Comparison of ENCODE assay signal across 23 cellular contexts in the genomic region with DNA sequence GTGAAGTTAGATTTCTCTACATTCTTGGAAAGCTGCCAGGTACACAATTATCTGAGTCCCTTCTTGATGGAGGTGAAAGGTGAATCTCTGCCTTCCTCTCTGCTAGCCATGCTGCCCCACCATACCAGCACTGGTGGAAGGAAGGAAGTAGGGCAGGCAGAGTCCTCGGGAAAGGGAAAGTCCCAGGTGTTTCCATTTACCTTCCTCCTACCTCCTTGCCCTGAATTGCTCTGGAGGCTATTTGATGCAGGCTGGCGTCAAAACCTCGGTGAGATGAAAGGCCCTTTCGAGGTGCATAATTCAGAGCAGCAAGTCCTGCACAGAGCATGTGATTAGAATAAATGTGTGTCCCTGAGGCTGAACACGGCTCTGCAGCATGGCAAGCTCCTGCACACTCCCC.
"Had no signal": no experiment of that assay in that cellular context is flagged by ENCODE, and none has a peak within 500 bp of the region (broad histone marks: within the 10 kb centered on the region; RNA-seq: fewer than 3 reads in every experiment).

No MANE protein-coding gene starts in this region.

- H3K27ac Mint-ChIP-seq: dendritic cell treated with granulocyte-macrophage colony-stimulating factor and Interleukin-4, amounts not matched to agents 40 ng/mL and 50 ng/mL, for 4 days; naive thymus-derived CD4-positive, alpha-beta T cell; nephron progenitor cell had no signal

- H3K4me3 Mint-ChIP-seq: dendritic cell treated with granulocyte-macrophage colony-stimulating factor and Interleukin-4, amounts not matched to agents 40 ng/mL and 50 ng/mL, for 4 days; nephron progenitor cell had no signal

- ATAC-seq: gastroesophageal sphincter; left cardiac atrium; left ventricle myocardium superior; naive thymus-derived CD4-positive, alpha-beta T cell; psoas muscle; right lobe of liver had no signal

- H3K4me1 ChIP-seq: esophagus squamous epithelium, gastroesophageal sphincter, psoas muscle, right lobe of liver, upper lobe of left lung, uterus had no signal

- H3K4me3 ChIP-seq: esophagus squamous epithelium, gastroesophageal sphincter, hepatocyte, lung, psoas muscle, right lobe of liver, upper lobe of left lung, uterus had no signal

- H3K9me3 Mint-ChIP-seq: dendritic cell treated with granulocyte-macrophage colony-stimulating factor and Interleukin-4, amounts not matched to agents 40 ng/mL and 50 ng/mL, for 4 days had no signal

- H3K36me3 ChIP-seq: esophagus squamous epithelium, gastroesophageal sphincter, neutrophil, right lobe of liver, upper lobe of left lung, uterus had no signal

- H3K79me2 ChIP-seq: hepatocyte had no signal

- H3K4me2 ChIP-seq: hepatocyte had no signal

- H3K27ac ChIP-seq: esophagus squamous epithelium, gastroesophageal sphincter, hepatocyte, neutrophil, psoas muscle, right lobe of liver, upper lobe of left lung, uterus had no signal

- H3K27me3 ChIP-seq: hepatocyte, right lobe of liver, upper lobe of left lung, uterus had no signal

- H3K9me3 ChIP-seq: neutrophil, right lobe of liver, uterus had no signal

- H2AFZ ChIP-seq: hepatocyte had no signal

- DNase-seq: esophagus squamous epithelium; foreskin fibroblast; glutamatergic neuron; kidney; left cardiac atrium; left ventricle myocardium superior; mesenchymal stem cell; midbrain; naive thymus-derived CD4-positive, alpha-beta T cell; nephron progenitor cell; psoas muscle; retina; right lobe of liver; stimulated activated CD4-positive, alpha-beta T cell treated with anti-CD3 and anti-CD28 coated beads, Interleukin-2, amount 100 ng/mL, for 24 hours; stimulated activated CD4-positive, alpha-beta T cell treated with anti-CD3 and anti-CD28 coated beads, Interleukin-4, amount 100 ng/mL, for 4 hours; stimulated activated naive CD4-positive, alpha-beta T cell; upper lobe of left lung; uterus had no signal
